18 cellular contexts compared by ENCODE assay signal in the genomic region with DNA sequence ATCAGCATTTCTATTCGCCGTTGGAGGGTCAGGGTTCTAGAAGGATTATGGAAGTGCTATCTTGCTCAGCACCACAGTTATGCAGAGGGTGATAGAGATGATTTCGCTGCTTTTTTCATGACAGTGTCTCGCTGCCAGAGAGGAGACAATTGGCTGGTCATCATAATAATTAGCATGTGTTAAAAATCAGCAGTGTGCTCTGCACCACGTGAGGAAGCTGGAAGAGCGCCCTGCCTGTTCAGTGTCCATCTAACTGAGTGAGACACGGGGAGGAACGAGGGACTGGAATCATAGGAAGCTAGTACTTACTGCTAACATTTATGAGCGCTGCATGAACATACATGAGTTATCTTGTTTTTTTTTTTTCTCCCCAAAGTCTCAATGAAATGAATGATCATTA.
DNase-seq lines count a peak whose midpoint lies in the region; ATAC-seq and TF ChIP-seq lines count a peak whose summit lies in the region.
"Had no signal": no experiment of that assay in that cellular context is flagged by ENCODE, and none has a peak within 500 bp of the region (broad histone marks: within the 10 kb centered on the region; RNA-seq: fewer than 3 reads in every experiment).

No MANE protein-coding gene starts in this region.

- no peak overlapping the region for H3K27ac Mint-ChIP-seq in T-cell
- H3K27ac Mint-ChIP-seq: CD4-positive, alpha-beta memory T cell had no signal

- H2AFZ ChIP-seq in SK-N-SH (ENCODE audit: low read depth) = no peak overlapping the region
- H2AFZ ChIP-seq: GM23248 had no signal

- CTCF ChIA-PET in SK-N-SH (lab: Yijun Ruan, JAX) (no interaction called here), T-cell (lab: Charles Lee) (no interaction called here)

- peaks cover 0 to 7% (median 0%) of the 10 kb centered on the region in 3 donors for H3K9me3 Mint-ChIP-seq in T-cell

- no peaks in the 10 kb centered on the region for H3K4me1 Mint-ChIP-seq in T-cell
- H3K4me1 Mint-ChIP-seq: CD4-positive, alpha-beta memory T cell had no signal

- no peaks in the 10 kb centered on the region for H3K79me2 ChIP-seq in SK-N-SH (ENCODE audit: insufficient read depth)

- H3K27me3 Mint-ChIP-seq in T-cell = peaks cover 5 to 16% of the 10 kb centered on the region in 2 donors

- no peak overlapping the region for H3K4me3 ChIP-seq in SK-N-SH (ENCODE audit: low read depth in 2 of 2, low read length in 1 of 2)
- H3K4me3 ChIP-seq: GM23248, MG63 had no signal

- H3K4me2 ChIP-seq in SK-N-SH = no peak overlapping the region

- H3K27ac ChIP-seq in SK-N-SH (ENCODE audit: low read depth in 2 of 2, low read length in 1 of 2) = no peak overlapping the region
- H3K27ac ChIP-seq: 22Rv1, GM23248, RWPE1 had no signal

- no peaks in the 10 kb centered on the region for H3K9me2 ChIP-seq in SK-N-SH

- no peak for TF ChIP-seq CTCF in SK-N-SH (IDR thresholded peaks at IDR 0.05)

- ATAC-seq in SK-N-SH treated with all-trans-retinoic acid at 6 μM for 48 hours (peak; percentile 44; the same call in 1 of the 3 replicates), GM21528 (IDR thresholded peaks at IDR 0.05; ENCODE audit: low FRiP score, unreplicated experiment) (no peak), T-cell (replicated peaks in 1 of 4) (no peak)

- no peak for TF ChIP-seq EP300 in SK-N-SH (IDR thresholded peaks at IDR 0.05; ENCODE audit: borderline replicate concordance in 1 of 2, low read depth in 1 of 2, low read length in 1 of 2)

- no peak for DNase-seq in SK-N-SH
- peak; percentile 67 for DNase-seq in cerebellum (ENCODE audit: low spot score)
- DNase-seq in inferior parietal cortex (ENCODE audit: extremely low spot score) = peak; percentile 60
- peak; percentile 86 for DNase-seq in superior temporal gyrus (ENCODE audit: extremely low spot score)
- no peak for DNase-seq in NCI-H2171 treated with DMSO at 0.1 percent for 48 hours (lab: John Stamatoyannopoulos, UW)
- no peak for DNase-seq in T-cell
- DNase-seq: CD4-positive, alpha-beta memory T cell; DMS79 treated with DMSO at 0.1 percent for 48 hours; GM23248; MG63; NCI-H1092; NCI-H146; NCI-H2081 treated with DMSO at 0.1 percent for 48 hours; NCI-H526 treated with DMSO at 0.1 percent for 48 hours had no signal

- H3K9me3 ChIP-seq in SK-N-SH = no peaks in the 10 kb centered on the region
- H3K9me3 ChIP-seq: MG63 had no signal

- H3K4me1 ChIP-seq in SK-N-SH (ENCODE audit: control insufficient read depth in 1 of 2, insufficient read depth in 2 of 2, low read depth in 1 of 2, low read length in 1 of 2) = no peaks in the 10 kb centered on the region; a peak in 1 of 4 replicates

- no peaks in the 10 kb centered on the region for H4K20me1 ChIP-seq in SK-N-SH (ENCODE audit: insufficient read depth)

- no peak overlapping the region for H3K4me3 Mint-ChIP-seq in T-cell
- H3K4me3 Mint-ChIP-seq: CD4-positive, alpha-beta memory T cell had no signal

- POLR2A ChIA-PET in SK-N-SH (lab: Yijun Ruan, JAX) (no interaction called here), T-cell (lab: Charles Lee) (no interaction called here)

- H3K36me3 Mint-ChIP-seq in T-cell = no peaks in the 10 kb centered on the region
- H3K36me3 Mint-ChIP-seq: CD4-positive, alpha-beta memory T cell had no signal

- H3K9ac ChIP-seq in SK-N-SH = no peak overlapping the region
- H3K9ac ChIP-seq: GM23248 had no signal

- WGBS in SK-N-SH (ENCODE audit: low lambda C conversion rate) = 4% methylated on average over 9 of the region's 9 CpGs

- H3K36me3 ChIP-seq in SK-N-SH (replicated peaks in 1 of 2; ENCODE audit: control insufficient read depth in 1 of 2, insufficient read depth in 2 of 2, low read length in 1 of 2) = no peaks in the 10 kb centered on the region
- H3K36me3 ChIP-seq: MG63 had no signal

- no peaks in the 10 kb centered on the region for H3F3A ChIP-seq in SK-N-SH (replicated peaks; ENCODE audit: insufficient read depth)

- no peak for TF ChIP-seq RAD21 in SK-N-SH (IDR thresholded peaks at IDR 0.05; ENCODE audit: low read length)

- H3K27me3 ChIP-seq in SK-N-SH (ENCODE audit: insufficient read depth) = no peaks in the 10 kb centered on the region; the same call in none of the 2 replicates
- H3K27me3 ChIP-seq: MG63 had no signal

TF ChIP-seq in SK-N-SH treated with all-trans-retinoic acid at 6 μM for 48 hours, 23 proteins besides CTCF, POLR2A, EP300 and RAD21 (continues in another document):
- TF ChIP-seq ESRRG (CRISPR knock-in tag; IDR thresholded peaks at IDR 0.05) (no peak), ZFP30 (CRISPR knock-in tag; IDR thresholded peaks at IDR 0.05) (no peak), ZNF70 (CRISPR knock-in tag; IDR thresholded peaks at IDR 0.05) (no peak), SNAI2 (CRISPR knock-in tag; IDR thresholded peaks at IDR 0.05) (no peak), TOX (CRISPR knock-in tag; IDR thresholded peaks at IDR 0.05; ENCODE audit: borderline replicate concordance) (no peak), ZFP3 (CRISPR knock-in tag; IDR thresholded peaks at IDR 0.05) (no peak), TCF4 (CRISPR knock-in tag; IDR thresholded peaks at IDR 0.05; ENCODE audit: borderline replicate concordance) (no peak), OSR1 (CRISPR knock-in tag; IDR thresholded peaks at IDR 0.05) (no peak), ISL1 (CRISPR knock-in tag; IDR thresholded peaks at IDR 0.05) (no peak), GLIS3 (CRISPR knock-in tag; IDR thresholded peaks at IDR 0.05) (no peak), ZC3H10 (CRISPR knock-in tag; IDR thresholded peaks at IDR 0.05) (no peak)
- TF ChIP-seq, protein P1, sequence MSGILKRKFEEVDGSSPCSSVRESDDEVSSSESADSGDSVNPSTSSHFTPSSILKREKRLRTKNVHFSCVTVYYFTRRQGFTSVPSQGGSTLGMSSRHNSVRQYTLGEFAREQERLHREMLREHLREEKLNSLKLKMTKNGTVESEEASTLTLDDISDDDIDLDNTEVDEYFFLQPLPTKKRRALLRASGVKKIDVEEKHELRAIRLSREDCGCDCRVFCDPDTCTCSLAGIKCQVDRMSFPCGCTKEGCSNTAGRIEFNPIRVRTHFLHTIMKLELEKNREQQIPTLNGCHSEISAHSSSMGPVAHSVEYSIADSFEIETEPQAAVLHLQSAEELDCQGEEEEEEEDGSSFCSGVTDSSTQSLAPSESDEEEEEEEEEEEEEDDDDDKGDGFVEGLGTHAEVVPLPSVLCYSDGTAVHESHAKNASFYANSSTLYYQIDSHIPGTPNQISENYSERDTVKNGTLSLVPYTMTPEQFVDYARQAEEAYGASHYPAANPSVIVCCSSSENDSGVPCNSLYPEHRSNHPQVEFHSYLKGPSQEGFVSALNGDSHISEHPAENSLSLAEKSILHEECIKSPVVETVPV (CRISPR knock-in tag; IDR thresholded peaks at IDR 0.05) = no peak
- TF ChIP-seq, protein P2, sequence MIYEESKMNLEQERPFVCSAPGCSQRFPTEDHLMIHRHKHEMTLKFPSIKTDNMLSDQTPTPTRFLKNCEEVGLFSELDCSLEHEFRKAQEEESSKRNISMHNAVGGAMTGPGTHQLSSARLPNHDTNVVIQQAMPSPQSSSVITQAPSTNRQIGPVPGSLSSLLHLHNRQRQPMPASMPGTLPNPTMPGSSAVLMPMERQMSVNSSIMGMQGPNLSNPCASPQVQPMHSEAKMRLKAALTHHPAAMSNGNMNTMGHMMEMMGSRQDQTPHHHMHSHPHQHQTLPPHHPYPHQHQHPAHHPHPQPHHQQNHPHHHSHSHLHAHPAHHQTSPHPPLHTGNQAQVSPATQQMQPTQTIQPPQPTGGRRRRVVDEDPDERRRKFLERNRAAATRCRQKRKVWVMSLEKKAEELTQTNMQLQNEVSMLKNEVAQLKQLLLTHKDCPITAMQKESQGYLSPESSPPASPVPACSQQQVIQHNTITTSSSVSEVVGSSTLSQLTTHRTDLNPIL (CRISPR knock-in tag; IDR thresholded peaks at IDR 0.05; ENCODE audit: low read depth) = no peak

TF ChIP-seq in SK-N-SH, 30 proteins besides CTCF, POLR2A, EP300 and RAD21:
- TF ChIP-seq, protein P3, sequence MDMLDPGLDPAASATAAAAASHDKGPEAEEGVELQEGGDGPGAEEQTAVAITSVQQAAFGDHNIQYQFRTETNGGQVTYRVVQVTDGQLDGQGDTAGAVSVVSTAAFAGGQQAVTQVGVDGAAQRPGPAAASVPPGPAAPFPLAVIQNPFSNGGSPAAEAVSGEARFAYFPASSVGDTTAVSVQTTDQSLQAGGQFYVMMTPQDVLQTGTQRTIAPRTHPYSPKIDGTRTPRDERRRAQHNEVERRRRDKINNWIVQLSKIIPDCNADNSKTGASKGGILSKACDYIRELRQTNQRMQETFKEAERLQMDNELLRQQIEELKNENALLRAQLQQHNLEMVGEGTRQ (IDR thresholded peaks at IDR 0.05; ENCODE audit: borderline replicate concordance, low read depth, low read length) = no peak
- no peak for TF ChIP-seq TAF1 (IDR thresholded peaks at IDR 0.05; ENCODE audit: borderline replicate concordance, low read depth, low read length)
- no peak for TF ChIP-seq RXRA (IDR thresholded peaks at IDR 0.05; ENCODE audit: borderline replicate concordance, low read depth)

Comparison
In these comparisons a context has a peak if more than half of its experiments do, and no peak if none do; other contexts are left out.
1. DNase-seq: peak in cerebellum (single experiment), inferior parietal cortex (single experiment) and superior temporal gyrus (single experiment); none in SK-N-SH (single experiment), NCI-H2171 treated with DMSO at 0.1 percent for 48 hours (single experiment) and T-cell (0 of 34).